ENCODE assay signal across 29 cellular contexts in the genomic region with DNA sequence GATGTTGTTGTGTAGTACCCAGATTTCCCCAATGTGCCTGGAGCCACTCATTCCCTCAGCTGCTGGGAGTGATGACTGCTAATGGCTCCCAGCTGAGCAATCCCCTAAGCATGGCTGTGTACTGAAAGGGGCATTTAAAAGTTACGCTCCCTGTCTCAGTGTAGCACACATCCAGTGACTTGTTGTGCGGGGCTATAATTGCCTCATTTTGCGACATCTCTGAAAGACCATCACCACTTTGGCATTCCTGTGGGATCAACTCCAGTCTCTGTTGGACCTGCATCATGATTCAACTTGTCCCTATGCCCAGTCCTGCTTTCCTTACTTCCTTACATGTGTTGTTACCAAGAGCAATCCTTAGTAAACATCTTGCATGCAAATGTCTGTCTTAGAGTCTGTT.
DNase-seq lines count a peak whose midpoint lies in the region; FAIRE-seq and TF ChIP-seq lines count a peak whose summit lies in the region.
"Had no signal": no experiment of that assay in that cellular context is flagged by ENCODE, and none has a peak within 500 bp of the region (broad histone marks: within the 10 kb centered on the region; RNA-seq: fewer than 3 reads in every experiment).

No MANE protein-coding gene starts in this region.

- no peak overlapping the region for H3K9ac ChIP-seq in astrocyte (ENCODE audit: low read length)
- no peak overlapping the region for H3K9ac ChIP-seq in trophoblast cell (ENCODE audit: low read length)

- H2AFZ ChIP-seq in astrocyte (ENCODE audit: low read depth, low read length) (no peak overlapping the region), trophoblast cell (ENCODE audit: insufficient read depth, low read length, poor library complexity) (no peak overlapping the region)

- H3K79me2 ChIP-seq in astrocyte (ENCODE audit: insufficient read depth, low read length): no peaks in the 10 kb centered on the region
- no peaks in the 10 kb centered on the region for H3K79me2 ChIP-seq in trophoblast cell (ENCODE audit: control insufficient read depth, insufficient read depth, low read length, poor library complexity)

- no peak overlapping the region for H4K91ac ChIP-seq in trophoblast cell (ENCODE audit: low read depth, low read length)

- no CpG with 5 or more reads among the region's 3 CpGs for WGBS in trophoblast cell (ENCODE audit: extremely low coverage, insufficient coverage, insufficient read length)

- H3K4me1 ChIP-seq in astrocyte (ENCODE audit: insufficient read depth, low read length) (no peaks in the 10 kb centered on the region), trophoblast cell (ENCODE audit: control insufficient read depth in 1 of 2, insufficient read depth in 2 of 2, low read length in 2 of 2) (no peaks in the 10 kb centered on the region)
- H3K4me1 ChIP-seq: adrenal gland, colonic mucosa, HAP-1, spleen, transverse colon had no signal

- H3K79me1 ChIP-seq in trophoblast cell (ENCODE audit: low read length): no peaks in the 10 kb centered on the region

- H2BK12ac ChIP-seq in trophoblast cell (ENCODE audit: low read length): no peak overlapping the region

- H3K9me3 ChIP-seq in astrocyte (ENCODE audit: insufficient read depth, low read depth, low read length) (no peaks in the 10 kb centered on the region), trophoblast cell (ENCODE audit: insufficient read depth, low read depth, low read length) (peaks cover 4% of the 10 kb centered on the region)
- H3K9me3 ChIP-seq: adrenal gland, colonic mucosa, transverse colon had no signal

- no peak overlapping the region for H3K4me3 Mint-ChIP-seq in astrocyte (ENCODE audit: unreplicated experiment)
- H3K4me3 Mint-ChIP-seq: activated B cell treated with CpG ODN at 0.5 μM for 24 hours; activated CD8-positive, alpha-beta memory T cell treated with anti-CD3 and anti-CD28 coated beads, Interleukin-2, amount 10 ng/mL, durations not matched to agents 7 days and 5 days; activated naive CD4-positive, alpha-beta T cell treated with anti-CD3 and anti-CD28 coated beads for 36 hours; CD14-positive monocyte; natural killer cell treated with Interleukin-12 subunit alpha and Interleukin-12 subunit beta and Interleukin-15 and Interleukin-18, amount 100 ng/mL, for 72 hours had no signal

- H3K9me3 Mint-ChIP-seq in astrocyte (ENCODE audit: unreplicated experiment): peaks cover 14% of the 10 kb centered on the region
- H3K9me3 Mint-ChIP-seq: activated B cell treated with CpG ODN at 0.5 μM for 24 hours had no signal

- H3K4me2 ChIP-seq in astrocyte (ENCODE audit: low read length) (no peak overlapping the region), trophoblast cell (ENCODE audit: low read length) (no peak overlapping the region)

- H3K4me1 Mint-ChIP-seq in astrocyte (ENCODE audit: low read depth, unreplicated experiment): no peaks in the 10 kb centered on the region
- H3K4me1 Mint-ChIP-seq: activated B cell treated with CpG ODN at 0.5 μM for 24 hours; activated CD8-positive, alpha-beta memory T cell treated with anti-CD3 and anti-CD28 coated beads, Interleukin-2, amount 10 ng/mL, durations not matched to agents 7 days and 5 days; CD14-positive monocyte had no signal

- H3K27me3 ChIP-seq in astrocyte (ENCODE audit: insufficient read depth, low read length): no peaks in the 10 kb centered on the region
- H3K27me3 ChIP-seq in trophoblast cell (ENCODE audit: insufficient read depth, low read length): no peaks in the 10 kb centered on the region
- H3K27me3 ChIP-seq: adrenal gland, breast epithelium, colonic mucosa, spleen, transverse colon had no signal

- peaks cover 4% of the 10 kb centered on the region for H3K27me3 Mint-ChIP-seq in astrocyte (ENCODE audit: low read depth, unreplicated experiment)
- H3K27me3 Mint-ChIP-seq: activated B cell treated with CpG ODN at 0.5 μM for 24 hours; activated CD8-positive, alpha-beta memory T cell treated with anti-CD3 and anti-CD28 coated beads, Interleukin-2, amount 10 ng/mL, durations not matched to agents 7 days and 5 days; natural killer cell treated with Interleukin-12 subunit alpha and Interleukin-12 subunit beta and Interleukin-15 and Interleukin-18, amount 100 ng/mL, for 72 hours had no signal

- no peak overlapping the region for H2BK120ac ChIP-seq in trophoblast cell (ENCODE audit: insufficient read depth, low read length, poor library complexity)

- no peaks in the 10 kb centered on the region for H4K20me1 ChIP-seq in astrocyte (ENCODE audit: insufficient read depth, low read length)

- no peak overlapping the region for H2AK5ac ChIP-seq in trophoblast cell (ENCODE audit: low read length)

- H3K36me3 ChIP-seq in astrocyte (ENCODE audit: insufficient read depth, low read length) (no peaks in the 10 kb centered on the region), trophoblast cell (ENCODE audit: control insufficient read depth in 1 of 2, insufficient read depth in 2 of 2, low read length in 2 of 2) (no peaks in the 10 kb centered on the region)
- H3K36me3 ChIP-seq: adrenal gland, breast epithelium, colonic mucosa, HAP-1, spleen, transverse colon had no signal

- H3K27ac Mint-ChIP-seq in astrocyte (ENCODE audit: unreplicated experiment): no peak overlapping the region
- H3K27ac Mint-ChIP-seq: activated B cell treated with CpG ODN at 0.5 μM for 24 hours; activated CD8-positive, alpha-beta memory T cell treated with anti-CD3 and anti-CD28 coated beads, Interleukin-2, amount 10 ng/mL, durations not matched to agents 7 days and 5 days; activated naive CD4-positive, alpha-beta T cell treated with anti-CD3 and anti-CD28 coated beads for 36 hours; CD14-positive monocyte; natural killer cell treated with Interleukin-12 subunit alpha and Interleukin-12 subunit beta and Interleukin-15 and Interleukin-18, amount 100 ng/mL, for 72 hours had no signal

- H3K14ac ChIP-seq in trophoblast cell (ENCODE audit: low read length): no peak overlapping the region

- H3K27ac ChIP-seq in astrocyte (ENCODE audit: low read depth, low read length): no peak overlapping the region
- H3K27ac ChIP-seq in trophoblast cell (ENCODE audit: low read depth, low read length): no peak overlapping the region
- H3K27ac ChIP-seq: adrenal gland, breast epithelium, colonic mucosa, spleen, transverse colon had no signal

- H3K4ac ChIP-seq in trophoblast cell (ENCODE audit: low read depth, low read length): no peak overlapping the region

- no peak for TF ChIP-seq CTCF in astrocyte (IDR thresholded peaks at IDR 0.05; ENCODE audit: insufficient read depth, low read depth, low read length)
- no peak for TF ChIP-seq CTCF in fibroblast of mammary gland (conservative IDR thresholded peaks at IDR 0.05; ENCODE audit: control insufficient read depth, insufficient read depth, low read depth, low read length)

- peak; percentile 4 for DNase-seq in EL
- DNase-seq in astrocyte (ENCODE audit: low read depth): peak; percentile 64
- DNase-seq in fibroblast of mammary gland (ENCODE audit: low read depth): peak; percentile 64
- DNase-seq in trophoblast cell: peak; percentile 96 to 97
- no peak for DNase-seq in NCI-H1694 (lab: John Stamatoyannopoulos, UW)
- no peak for DNase-seq in NCI-H1092 (lab: John Stamatoyannopoulos, UW)
- DNase-seq in NCI-H2029 (lab: John Stamatoyannopoulos, UW): no peak
- no peak for DNase-seq in cerebellar nuclear complex (lab: John Stamatoyannopoulos, UW)
- DNase-seq: activated B cell treated with CpG ODN at 0.5 μM for 24 hours; activated CD8-positive, alpha-beta memory T cell treated with anti-CD3 and anti-CD28 coated beads, Interleukin-2, amount 10 ng/mL, durations not matched to agents 7 days and 5 days; activated naive CD4-positive, alpha-beta T cell treated with anti-CD3 and anti-CD28 coated beads for 36 hours; adrenal gland; Calu3; colonic mucosa; DMS79 treated with DMSO at 0.1 percent for 48 hours; kidney; NCI-H1105 treated with DMSO at 0.1 percent for 48 hours; NCI-H2029 treated with DMSO at 0.1 percent for 48 hours; NCI-H226; NCI-H748 treated with DMSO at 0.1 percent for 48 hours; SIG-M5; spleen; stimulated activated CD4-positive, alpha-beta T cell treated with anti-CD3 and anti-CD28 coated beads, Interleukin-2, amount 100 ng/mL, for 48 hours; transverse colon had no signal

- H4K12ac ChIP-seq in trophoblast cell (ENCODE audit: low read depth, low read length): no peak overlapping the region

- FAIRE-seq in astrocyte (lab: Jason Lieb, UNC): no peak
- FAIRE-seq: RCC 7860 had no signal

- H2BK5ac ChIP-seq in trophoblast cell (ENCODE audit: low read depth, low read length, poor library complexity): no peak overlapping the region

- no peaks in the 10 kb centered on the region for H3K36me3 Mint-ChIP-seq in astrocyte (ENCODE audit: low read depth, unreplicated experiment)
- H3K36me3 Mint-ChIP-seq: activated CD8-positive, alpha-beta memory T cell treated with anti-CD3 and anti-CD28 coated beads, Interleukin-2, amount 10 ng/mL, durations not matched to agents 7 days and 5 days; CD14-positive monocyte; natural killer cell treated with Interleukin-12 subunit alpha and Interleukin-12 subunit beta and Interleukin-15 and Interleukin-18, amount 100 ng/mL, for 72 hours had no signal

- H3K4me3 ChIP-seq in astrocyte (ENCODE audit: insufficient read depth, low read depth, low read length) (no peak overlapping the region), fibroblast of mammary gland (ENCODE audit: control insufficient read depth, low read depth, low read length) (no peak overlapping the region), trophoblast cell (ENCODE audit: low read depth, low read length) (no peak overlapping the region)
- H3K4me3 ChIP-seq: adrenal gland, breast epithelium, colonic mucosa, HAP-1, spleen, transverse colon had no signal

- no peak overlapping the region for H3K23ac ChIP-seq in trophoblast cell (ENCODE audit: low read length)

- H3K18ac ChIP-seq in trophoblast cell (ENCODE audit: low read length): no peak overlapping the region

- H4K8ac ChIP-seq in trophoblast cell (ENCODE audit: low read depth, low read length): no peak overlapping the region

Comparison
In these comparisons a context has a peak if more than half of its experiments do, and no peak if none do; other contexts are left out.
1. DNase-seq: peak in EL (single experiment), astrocyte (single experiment), fibroblast of mammary gland (single experiment) and trophoblast cell (2 of 2); none in NCI-H1694 (single experiment), NCI-H1092 (single experiment), NCI-H2029 (single experiment) and cerebellar nuclear complex (0 of 2).